15 cellular contexts compared by ENCODE assay signal in the genomic region with DNA sequence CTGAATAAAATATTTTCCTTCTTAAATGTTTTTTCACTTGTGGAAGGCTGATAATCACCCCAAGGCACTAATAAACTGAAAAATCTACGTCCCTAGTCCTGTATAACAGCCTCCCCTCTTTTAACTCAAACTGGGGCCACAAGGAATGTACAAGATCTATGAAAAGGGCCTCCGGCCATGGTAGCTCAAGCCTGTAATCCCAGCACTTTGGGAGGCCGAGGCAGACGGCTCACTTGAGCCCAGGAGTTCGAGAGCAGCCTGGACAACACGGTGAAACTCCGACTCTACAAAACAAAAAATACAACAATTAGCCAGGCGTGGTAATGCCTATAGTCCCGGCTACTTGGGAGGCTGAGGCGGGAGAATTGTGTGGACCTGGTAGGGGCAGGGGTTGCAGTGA. TPM values are rescaled to one million over a fixed set of nuclear protein-coding genes. Genes with fewer than 3 reads are reported as not detected.
DNase-seq lines count a peak whose midpoint lies in the region; ATAC-seq, FAIRE-seq and TF ChIP-seq lines count a peak whose summit lies in the region.
"Had no signal": no experiment of that assay in that cellular context is flagged by ENCODE, and none has a peak within 500 bp of the region (broad histone marks: within the 10 kb centered on the region; RNA-seq: fewer than 3 reads in every experiment).

No MANE protein-coding gene starts in this region.

- H2AK5ac ChIP-seq in mesendoderm (ENCODE audit: low read length) = no peak overlapping the region

- no peaks in the 10 kb centered on the region for H3K79me2 ChIP-seq in mesendoderm (ENCODE audit: control insufficient read depth, insufficient read depth, low read length)

- no peaks in the 10 kb centered on the region for H3K9me3 Mint-ChIP-seq in activated naive CD8-positive, alpha-beta T cell (ENCODE audit: low read depth)
- no peaks in the 10 kb centered on the region for H3K9me3 Mint-ChIP-seq in CD8-positive, alpha-beta memory T cell
- H3K9me3 Mint-ChIP-seq: central memory CD8-positive, alpha-beta T cell had no signal

- no peaks in the 10 kb centered on the region for H3K27me3 Mint-ChIP-seq in activated naive CD8-positive, alpha-beta T cell
- H3K27me3 Mint-ChIP-seq in CD8-positive, alpha-beta memory T cell = no peaks in the 10 kb centered on the region
- H3K27me3 Mint-ChIP-seq: central memory CD8-positive, alpha-beta T cell had no signal

- H3K4me1 Mint-ChIP-seq in activated naive CD8-positive, alpha-beta T cell (ENCODE audit: low read depth) = peaks cover 71% of the 10 kb centered on the region
- peaks cover 47 to 68% (median 65%) of the 10 kb centered on the region in 3 donors for H3K4me1 Mint-ChIP-seq in CD8-positive, alpha-beta memory T cell

- DNase-seq in left ventricle myocardium inferior = no peak
- no peak for DNase-seq in heart left ventricle
- no peak for DNase-seq in mesendoderm
- DNase-seq in upper lobe of right lung = no peak
- DNase-seq in CD8-positive, alpha-beta memory T cell = no peak
- no peak for DNase-seq in globus pallidus (ENCODE audit: low spot score)
- DNase-seq in GM12891 (ENCODE audit: insufficient read length, low spot score) = no peak
- DNase-seq: activated CD4-positive, alpha-beta T cell treated with anti-CD3 and anti-CD28 coated beads for 1 hour; activated gamma-delta T cell; GOT3; mucosa of descending colon had no signal

- FAIRE-seq in GM12891 (lab: Jason Lieb, UNC) = no peak

- intact Hi-C loops in left ventricle myocardium inferior (cut with micrococcal nuclease) (no loop called here), heart left ventricle (cut with DNase I) (no loop called here), upper lobe of right lung (cut with DNase I) (no loop called here)

- no peak overlapping the region for H2BK15ac ChIP-seq in mesendoderm (replicated peaks; ENCODE audit: low read depth)

- H3K36me3 ChIP-seq in left ventricle myocardium inferior (peaks cover 10% of the 10 kb centered on the region), heart left ventricle (peaks cover 0 to 44% (median 12%) of the 10 kb centered on the region in 9 donors), mesendoderm (ENCODE audit: control insufficient read depth, insufficient read depth, low read length) (no peaks in the 10 kb centered on the region), upper lobe of right lung (peaks cover 17% of the 10 kb centered on the region)
- peaks cover 17% of the 10 kb centered on the region for H3K36me3 ChIP-seq in CD8-positive, alpha-beta memory T cell (ENCODE audit: insufficient read depth, low read length)

- no peak overlapping the region for H3K9ac ChIP-seq in mesendoderm (ENCODE audit: low read length)

- TF ChIP-seq POLR2A in heart left ventricle (IDR thresholded peaks at IDR 0.05) (no peak), GM12891 (IDR thresholded peaks at IDR 0.05; ENCODE audit: low read depth, low read length) (no peak)

- CTCF ChIA-PET in CD8-positive, alpha-beta memory T cell (lab: Charles Lee) = interaction anchor here (1.2 to 1.6 kb wide), 2 partner anchors 28 to 802 kb away, joined by 3 to 4 read pairs; no protein-coding TSS in a partner anchor

- POLR2A ChIA-PET in CD8-positive, alpha-beta memory T cell (lab: Charles Lee) = no interaction called here

- peaks cover 7% of the 10 kb centered on the region for H3K79me1 ChIP-seq in mesendoderm (ENCODE audit: low read length)

- no peak for ATAC-seq in heart left ventricle
- no peak for ATAC-seq in upper lobe of right lung

- no peak overlapping the region for H3K4ac ChIP-seq in mesendoderm (ENCODE audit: low read depth, low read length)

- peak overlapping the region; percentile 25 for H3K27ac ChIP-seq in left ventricle myocardium inferior (replicated peaks)
- peak overlapping the region in 1 of 12 donors; percentile 68 for H3K27ac ChIP-seq in heart left ventricle
- H3K27ac ChIP-seq in mesendoderm (ENCODE audit: low read depth, low read length) = no peak overlapping the region
- peak overlapping the region; percentile 78 for H3K27ac ChIP-seq in upper lobe of right lung
- no peak overlapping the region for H3K27ac ChIP-seq in CD8-positive, alpha-beta memory T cell (ENCODE audit: low read depth, low read length)
- H3K27ac ChIP-seq: HL-60 had no signal

- H3K4me3 Mint-ChIP-seq in activated naive CD8-positive, alpha-beta T cell = no peak overlapping the region
- no peak overlapping the region for H3K4me3 Mint-ChIP-seq in CD8-positive, alpha-beta memory T cell
- H3K4me3 Mint-ChIP-seq: central memory CD8-positive, alpha-beta T cell had no signal

- no peak for TF ChIP-seq CTCF in left ventricle myocardium inferior (IDR thresholded peaks at IDR 0.05; ENCODE audit: borderline replicate concordance)
- no peak for TF ChIP-seq CTCF in heart left ventricle (IDR thresholded peaks at IDR 0.05)
- TF ChIP-seq CTCF in upper lobe of right lung (IDR thresholded peaks at IDR 0.05) = no peak

- H3K23ac ChIP-seq in mesendoderm (ENCODE audit: low read length) = no peak overlapping the region

- H3K4me3 ChIP-seq in left ventricle myocardium inferior = no peak overlapping the region
- no peak overlapping the region for H3K4me3 ChIP-seq in heart left ventricle
- no peak overlapping the region for H3K4me3 ChIP-seq in mesendoderm (ENCODE audit: low read length)
- H3K4me3 ChIP-seq in upper lobe of right lung = no peak overlapping the region
- H3K4me3 ChIP-seq in CD8-positive, alpha-beta memory T cell (ENCODE audit: low read length) = no peak overlapping the region
- H3K4me3 ChIP-seq: MG63, mucosa of descending colon had no signal

- H3K4me1 ChIP-seq in left ventricle myocardium inferior (peaks cover 65% of the 10 kb centered on the region), heart left ventricle (peaks cover 0 to 63% (median 33%) of the 10 kb centered on the region in 12 donors), mesendoderm (ENCODE audit: control insufficient read depth, low read depth, low read length) (peaks cover 2% of the 10 kb centered on the region), upper lobe of right lung (peaks cover 52% of the 10 kb centered on the region)
- H3K4me1 ChIP-seq in CD8-positive, alpha-beta memory T cell (ENCODE audit: insufficient read depth, low read length) = peaks cover 16% of the 10 kb centered on the region

- H3K56ac ChIP-seq in mesendoderm (ENCODE audit: low read length) = no peak overlapping the region

- peak overlapping the region; percentile 78 for H3K27ac Mint-ChIP-seq in activated naive CD8-positive, alpha-beta T cell
- peak overlapping the region in 2 of 8 donors; percentile 69 to 74 for H3K27ac Mint-ChIP-seq in CD8-positive, alpha-beta memory T cell

- no peak overlapping the region for H2BK5ac ChIP-seq in mesendoderm (ENCODE audit: low read length)

- H3K9me3 ChIP-seq in left ventricle myocardium inferior (replicated peaks) (no peaks in the 10 kb centered on the region), heart left ventricle (no peaks in the 10 kb centered on the region), upper lobe of right lung (no peaks in the 10 kb centered on the region)
- no peaks in the 10 kb centered on the region for H3K9me3 ChIP-seq in CD8-positive, alpha-beta memory T cell (ENCODE audit: low read length)
- H3K9me3 ChIP-seq: MG63, mucosa of descending colon had no signal

- WGBS in heart left ventricle, 4 donors = 83 to 95% (median 85%) methylated on average over 10 of the region's 10 CpGs
- no CpG with 5 or more reads among the region's 10 CpGs for WGBS in mesendoderm (ENCODE audit: extremely low coverage, insufficient coverage, low lambda C conversion rate)

- no peak overlapping the region for H4K5ac ChIP-seq in mesendoderm (ENCODE audit: low read length)

- peaks cover 23% of the 10 kb centered on the region for H3K36me3 Mint-ChIP-seq in activated naive CD8-positive, alpha-beta T cell
- H3K36me3 Mint-ChIP-seq in CD8-positive, alpha-beta memory T cell = peaks cover 0 to 55% (median 10%) of the 10 kb centered on the region in 3 donors

- no peak overlapping the region for H3K4me2 ChIP-seq in mesendoderm (ENCODE audit: low read length)

- no peaks in the 10 kb centered on the region for H3K27me3 ChIP-seq in left ventricle myocardium inferior (ENCODE audit: low read depth)
- no peaks in the 10 kb centered on the region for H3K27me3 ChIP-seq in heart left ventricle
- no peaks in the 10 kb centered on the region for H3K27me3 ChIP-seq in mesendoderm (ENCODE audit: insufficient read depth, low read length, poor library complexity)
- no peaks in the 10 kb centered on the region for H3K27me3 ChIP-seq in upper lobe of right lung
- no peaks in the 10 kb centered on the region for H3K27me3 ChIP-seq in CD8-positive, alpha-beta memory T cell (ENCODE audit: insufficient read depth, low read length, poor library complexity, severe bottlenecking)
- H3K27me3 ChIP-seq: MG63 had no signal

- no peak overlapping the region for H2BK120ac ChIP-seq in mesendoderm (ENCODE audit: low read depth, low read length)

- H3K18ac ChIP-seq in mesendoderm (ENCODE audit: low read length) = no peak overlapping the region

- peak overlapping the region; percentile 56 for H4K8ac ChIP-seq in mesendoderm (ENCODE audit: low read depth, low read length)

TF ChIP-seq in GM12891, 5 proteins besides CTCF, POLR2A, EP300 and RAD21:
- TF ChIP-seq TAF1 (IDR thresholded peaks at IDR 0.05; ENCODE audit: low read depth, low read length) = no peak
- no peak for TF ChIP-seq POLR2AphosphoS5 (IDR thresholded peaks at IDR 0.05; ENCODE audit: low read depth, low read length)
- no peak for TF ChIP-seq PAX5 (IDR thresholded peaks at IDR 0.05; ENCODE audit: insufficient read depth, low read length, severe bottlenecking)
- TF ChIP-seq POU2F2 (IDR thresholded peaks at IDR 0.05; ENCODE audit: low read depth, low read length) = no peak
- no peak for TF ChIP-seq SPI1 (IDR thresholded peaks at IDR 0.05; ENCODE audit: low read depth, low read length)

RNA-seq across cellular contexts. Expression of a gene that starts 23.6 kb away (rescaled TPM):
- total RNA-seq in left ventricle myocardium inferior = 18.0 TPM
- 10 to 100 TPM; 15.5 to 47.0 (median 25.2) TPM for total RNA-seq in heart left ventricle
- 10 to 100 TPM in 1 of 2 donors, 1 to 10 TPM in 1; 6.2 to 69.0 TPM for polyA plus RNA-seq in heart left ventricle
- polyA plus RNA-seq in mesendoderm (2013, experiment 1 of 2) = 64.9 TPM
- 62.8 TPM for polyA plus RNA-seq in mesendoderm (2013, experiment 2 of 2)
- 220 TPM for total RNA-seq in upper lobe of right lung
- total RNA-seq in CD8-positive, alpha-beta memory T cell = 10 to 100 TPM; 80.0 to 85.0 TPM
- 12.9 TPM for polyA plus RNA-seq in CD8-positive, alpha-beta memory T cell
- polyA plus RNA-seq in GM12891 (2012; ENCODE audit: low read depth, missing spikeins) = 19.1 TPM

Comparison
In these comparisons a context has a peak if more than half of its experiments do, and no peak if none do; other contexts are left out.
1. H3K27ac ChIP-seq: peak in left ventricle myocardium inferior (single experiment) and upper lobe of right lung (single experiment); none in mesendoderm (single experiment) and CD8-positive, alpha-beta memory T cell (single experiment).